In genomic region chr6:39301606-39302005, GRCh38 we compare ENCODE assay signal across 11 cellular contexts. TPM values are rescaled to one million over a fixed set of nuclear protein-coding genes. Genes with fewer than 3 reads are reported as not detected.
DNase-seq lines count a peak whose midpoint lies in the region; ATAC-seq and TF ChIP-seq lines count a peak whose summit lies in the region.
"Had no signal": no experiment of that assay in that cellular context is flagged by ENCODE, and none has a peak within 500 bp of the region (broad histone marks: within the 10 kb centered on the region; RNA-seq: fewer than 3 reads in every experiment).

No MANE protein-coding gene starts in this region.

- H3K4me1 ChIP-seq in mammary epithelial cell (ENCODE audit: insufficient read depth, low read length) (no peaks in the 10 kb centered on the region), neural progenitor cell (peaks cover 5% of the 10 kb centered on the region)

- no TSS peak for BruUV-seq in mammary epithelial cell (replicated peaks; lab: Mats Ljungman, UMichigan)

- H3K79me2 ChIP-seq in mammary epithelial cell (ENCODE audit: insufficient read depth, low read length) (no peaks in the 10 kb centered on the region), neural progenitor cell (ENCODE audit: low read depth) (no peaks in the 10 kb centered on the region)

- H2AFZ ChIP-seq in mammary epithelial cell (ENCODE audit: low read depth, low read length) (no peak overlapping the region), neural progenitor cell (replicated peaks) (no peak overlapping the region)

- H3K9ac ChIP-seq in mammary epithelial cell (ENCODE audit: insufficient read depth, low read length) (no peak overlapping the region), neural progenitor cell (no peak overlapping the region)

- H3K36me3 ChIP-seq in mammary epithelial cell (ENCODE audit: insufficient read depth, low read length), result no peaks in the 10 kb centered on the region
- H3K36me3 ChIP-seq in neural progenitor cell, result no peaks in the 10 kb centered on the region

- H3K4me3 ChIP-seq in mammary epithelial cell (replicated peaks in 1 of 3; ENCODE audit: insufficient read depth in 1 of 3, low read depth in 2 of 3, low read length in 3 of 3), result no peak overlapping the region
- no peak overlapping the region for H3K4me3 ChIP-seq in neural progenitor cell

- no peak for ATAC-seq in left lobe of liver
- ATAC-seq in activated T-cell treated with anti-CD3 and anti-CD28 coated beads, Interleukin-2, amount 50 U/mL, for 4 hours, result no peak
- ATAC-seq: left cardiac atrium, sciatic nerve had no signal

- 90% methylated on average over 7 of the region's 7 CpGs for WGBS in mammary epithelial cell (ENCODE audit: low coverage, missing lambda C conversion rate)

- peaks cover 2% of the 10 kb centered on the region for H3K27me3 Mint-ChIP-seq in neural progenitor cell (ENCODE audit: insufficient read depth, low read depth)
- H3K27me3 Mint-ChIP-seq in activated T-cell treated with anti-CD3 and anti-CD28 coated beads, Interleukin-2, amount 50 U/mL, for 4 hours (ENCODE audit: low read depth), result peaks cover 6% of the 10 kb centered on the region

- no peaks in the 10 kb centered on the region for H3K9me3 Mint-ChIP-seq in neural progenitor cell
- no peaks in the 10 kb centered on the region for H3K9me3 Mint-ChIP-seq in activated T-cell treated with anti-CD3 and anti-CD28 coated beads, Interleukin-2, amount 50 U/mL, for 4 hours
- H3K9me3 Mint-ChIP-seq: activated T-helper 1 cell treated with anti-CD3 and anti-CD28 coated beads, Interleukin-12 subunit alpha, Interleukin-12 subunit beta, Interleukin-2, Interleukin-4 antibody, amounts not matched to agents 30 ng/mL and 10 ng/mL and 1 ng/mL, durations not matched to agents 14 hours and 24 hours and 36 hours had no signal

- H3K27ac ChIP-seq in mammary epithelial cell (ENCODE audit: insufficient read depth, low read depth, low read length) (no peak overlapping the region), neural progenitor cell (no peak overlapping the region)

- CTCF ChIA-PET in mammary epithelial cell (lab: Charles Lee; ENCODE audit: low non-redundant PET), result no interaction called here

- in situ Hi-C loops in mammary epithelial cell (cut with MboI; ENCODE audit: low sequenced_read_pairs in 2 of 2), result loop anchor here (5.0 to 25.0 kb wide), 4 partner anchors 134 to 439 kb away; no protein-coding TSS in a partner anchor

- peak; percentile 20 for DNase-seq in M059J (ENCODE audit: low read depth)
- no peak for DNase-seq in mammary epithelial cell
- DNase-seq in neural progenitor cell (ENCODE audit: low spot score), result peak; percentile 70
- no peak for DNase-seq in left lobe of liver (ENCODE audit: low spot score)
- DNase-seq in activated T-cell treated with anti-CD3 and anti-CD28 coated beads, Interleukin-2, amount 50 U/mL, for 4 hours, result no peak
- DNase-seq in activated T-cell treated with anti-CD3 and anti-CD28 coated beads, Interleukin-2, amount 50 U/mL, for 1 hour, result no peak
- DNase-seq: left cardiac atrium, NCI-H345 had no signal

- H3K4me1 Mint-ChIP-seq in neural progenitor cell, result peaks cover 10% of the 10 kb centered on the region
- H3K4me1 Mint-ChIP-seq in activated T-cell treated with anti-CD3 and anti-CD28 coated beads, Interleukin-2, amount 50 U/mL, for 4 hours (ENCODE audit: low read depth), result peaks cover 6% of the 10 kb centered on the region

- H3K9me3 ChIP-seq in mammary epithelial cell (replicated peaks; ENCODE audit: insufficient read depth, low read length) (no peaks in the 10 kb centered on the region), neural progenitor cell (ENCODE audit: low read depth) (no peaks in the 10 kb centered on the region)

- H3K36me3 Mint-ChIP-seq in neural progenitor cell, result no peaks in the 10 kb centered on the region
- H3K36me3 Mint-ChIP-seq in activated T-cell treated with anti-CD3 and anti-CD28 coated beads, Interleukin-2, amount 50 U/mL, for 4 hours (ENCODE audit: insufficient read depth), result no peaks in the 10 kb centered on the region

- no peak overlapping the region for H3K4me3 Mint-ChIP-seq in neural progenitor cell
- no peak overlapping the region for H3K4me3 Mint-ChIP-seq in activated T-cell treated with anti-CD3 and anti-CD28 coated beads, Interleukin-2, amount 50 U/mL, for 4 hours
- H3K4me3 Mint-ChIP-seq: activated T-helper 1 cell treated with anti-CD3 and anti-CD28 coated beads, Interleukin-12 subunit alpha, Interleukin-12 subunit beta, Interleukin-2, Interleukin-4 antibody, amounts not matched to agents 30 ng/mL and 10 ng/mL and 1 ng/mL, durations not matched to agents 14 hours and 24 hours and 36 hours had no signal

- intact Hi-C loops in mammary epithelial cell (cut with micrococcal nuclease), result loop anchor here (2.0 kb wide), 1 partner anchor 429 kb away; no protein-coding TSS in a partner anchor

- no peak overlapping the region for H3K27ac Mint-ChIP-seq in neural progenitor cell
- H3K27ac Mint-ChIP-seq: activated T-helper 1 cell treated with anti-CD3 and anti-CD28 coated beads, Interleukin-12 subunit alpha, Interleukin-12 subunit beta, Interleukin-2, Interleukin-4 antibody, amounts not matched to agents 30 ng/mL and 10 ng/mL and 1 ng/mL, durations not matched to agents 14 hours and 24 hours and 36 hours had no signal

- H4K20me1 ChIP-seq in mammary epithelial cell (ENCODE audit: insufficient read depth, low read length) (no peaks in the 10 kb centered on the region), neural progenitor cell (ENCODE audit: low read depth) (no peaks in the 10 kb centered on the region)

- dilution Hi-C loops in mammary epithelial cell (cut with HindIII; ENCODE audit: low sequenced_read_pairs), result no loop called here

- H3K27me3 ChIP-seq in mammary epithelial cell (ENCODE audit: insufficient read depth, low read length), result peaks cover 3% of the 10 kb centered on the region
- no peaks in the 10 kb centered on the region for H3K27me3 ChIP-seq in neural progenitor cell

- H3K4me2 ChIP-seq in mammary epithelial cell (ENCODE audit: insufficient read depth, low read depth, low read length) (no peak overlapping the region), neural progenitor cell (no peak overlapping the region)

- H3F3A ChIP-seq in neural progenitor cell (ENCODE audit: low read depth), result no peaks in the 10 kb centered on the region

- peak; percentile 47 for TF ChIP-seq CTCF in GM12873 (IDR thresholded peaks at IDR 0.05; ENCODE audit: insufficient read depth, low read depth, low read length, missing control alignments)
- peak; percentile 3 to 10 for TF ChIP-seq CTCF in mammary epithelial cell (conservative IDR thresholded peaks at IDR 0.05 in 1 of 2, IDR thresholded peaks at IDR 0.05 in 1 of 2; ENCODE audit: extremely low read depth in 1 of 2, insufficient read depth in 1 of 2, low read depth in 1 of 2, low read length in 2 of 2)
- TF ChIP-seq CTCF in neural progenitor cell (IDR thresholded peaks at IDR 0.05), result peak; percentile 63

RNA-seq across cellular contexts. Expression of gene KCNK17, which starts 12.6 kb away (rescaled TPM):
- total RNA-seq in M059J (2014; rRNA removed; shearing (Covaris generic)), result not detected in 2 replicates
- total RNA-seq in mammary epithelial cell (10 to 100 TPM in 1 of 2 donors, not detected in 1; 13.0 TPM), neural progenitor cell (ENCODE audit: low replicate concordance) (0.87 TPM in 1 of 2 replicates, not detected in the other), left lobe of liver (1.2 TPM)
- polyA plus RNA-seq in mammary epithelial cell, result not detected
- not detected for polyA minus RNA-seq in mammary epithelial cell
- not detected for total RNA-seq in activated T-cell treated with anti-CD3 and anti-CD28 coated beads, Interleukin-2, amount 50 U/mL, for 4 hours
- total RNA-seq: activated T-helper 1 cell treated with anti-CD3 and anti-CD28 coated beads, Interleukin-12 subunit alpha, Interleukin-12 subunit beta, Interleukin-2, Interleukin-4 antibody, amounts not matched to agents 30 ng/mL and 10 ng/mL and 1 ng/mL, durations not matched to agents 14 hours and 24 hours and 36 hours had no signal

RNA-seq across cellular contexts. Expression of gene KCNK16, which starts 20.9 kb away (rescaled TPM):
- total RNA-seq in M059J (2014; rRNA removed; shearing (Covaris generic)), result not detected in 2 replicates
- total RNA-seq in mammary epithelial cell, result not detected
- not detected for polyA plus RNA-seq in mammary epithelial cell
- not detected for polyA minus RNA-seq in mammary epithelial cell
- total RNA-seq in neural progenitor cell (ENCODE audit: low replicate concordance), result not detected in 2 replicates
- total RNA-seq in left lobe of liver, result not detected
- not detected for total RNA-seq in activated T-cell treated with anti-CD3 and anti-CD28 coated beads, Interleukin-2, amount 50 U/mL, for 4 hours
- total RNA-seq: activated T-helper 1 cell treated with anti-CD3 and anti-CD28 coated beads, Interleukin-12 subunit alpha, Interleukin-12 subunit beta, Interleukin-2, Interleukin-4 antibody, amounts not matched to agents 30 ng/mL and 10 ng/mL and 1 ng/mL, durations not matched to agents 14 hours and 24 hours and 36 hours; left cardiac atrium; sciatic nerve had no signal

Comparison
In these comparisons a context has a peak if more than half of its experiments do, and no peak if none do; other contexts are left out.
1. CTCF ChIP-seq: peak in every context shown above with its lines; median percentile 63 in neural progenitor cell; 47 in GM12873; 6 in mammary epithelial cell.
2. DNase-seq: peak in M059J (single experiment) and neural progenitor cell (single experiment); none in mammary epithelial cell (single experiment), left lobe of liver (single experiment), activated T-cell treated with anti-CD3 and anti-CD28 coated beads, Interleukin-2, amount 50 U/mL, for 4 hours (single experiment) and activated T-cell treated with anti-CD3 and anti-CD28 coated beads, Interleukin-2, amount 50 U/mL, for 1 hour (single experiment).